In genomic region chr1:184889902-184890301, GRCh38 we compare ENCODE assay signal across 13 cellular contexts.
DNase-seq lines count a peak whose midpoint lies in the region; ATAC-seq and TF ChIP-seq lines count a peak whose summit lies in the region.
"Had no signal": no experiment of that assay in that cellular context is flagged by ENCODE, and none has a peak within 500 bp of the region (broad histone marks: within the 10 kb centered on the region; RNA-seq: fewer than 3 reads in every experiment).

No MANE protein-coding gene starts in this region.

- TF ChIP-seq POLR2A in upper lobe of left lung (IDR thresholded peaks at IDR 0.05) = no peak

- TF ChIP-seq CTCF in upper lobe of left lung (IDR thresholded peaks at IDR 0.05) = no peak

- H3K4me3 ChIP-seq in effector memory CD4-positive, alpha-beta T cell (ENCODE audit: insufficient read depth, low read depth, low read length, poor library complexity, severe bottlenecking) = no peak overlapping the region
- no peak overlapping the region for H3K4me3 ChIP-seq in upper lobe of left lung
- H3K4me3 ChIP-seq: colonic mucosa, K562 had no signal

- intact Hi-C loops in sciatic nerve (cut with DNase I) = no loop called here

- 74 to 76% methylated on average over 3 of the region's 3 CpGs for WGBS in upper lobe of left lung, 2 donors

- H3K9me3 ChIP-seq in effector memory CD4-positive, alpha-beta T cell (ENCODE audit: control insufficient read depth, low read length) = no peaks in the 10 kb centered on the region
- H3K9me3 ChIP-seq in upper lobe of left lung = no peaks in the 10 kb centered on the region
- H3K9me3 ChIP-seq: colonic mucosa had no signal

- no peaks in the 10 kb centered on the region for H3K27me3 ChIP-seq in effector memory CD4-positive, alpha-beta T cell (replicated peaks; ENCODE audit: control insufficient read depth, insufficient read depth, low read length, poor library complexity, severe bottlenecking)
- H3K27me3 ChIP-seq in upper lobe of left lung = no peaks in the 10 kb centered on the region
- H3K27me3 ChIP-seq: colonic mucosa had no signal

- H3K27ac ChIP-seq in effector memory CD4-positive, alpha-beta T cell (ENCODE audit: insufficient read depth, low read length, poor library complexity, severe bottlenecking) = peak overlapping the region; percentile 72
- peak overlapping the region in 1 of 4 donors; percentile 33 for H3K27ac ChIP-seq in upper lobe of left lung
- H3K27ac ChIP-seq: colonic mucosa had no signal

- no peaks in the 10 kb centered on the region for H3K36me3 ChIP-seq in effector memory CD4-positive, alpha-beta T cell (ENCODE audit: control insufficient read depth, insufficient read depth, low read length)
- no peaks in the 10 kb centered on the region for H3K36me3 ChIP-seq in upper lobe of left lung
- H3K36me3 ChIP-seq: colonic mucosa had no signal

- H3K4me1 ChIP-seq in effector memory CD4-positive, alpha-beta T cell (ENCODE audit: control insufficient read depth, insufficient read depth, low read length, poor library complexity, severe bottlenecking) = peaks cover 11% of the 10 kb centered on the region
- H3K4me1 ChIP-seq in upper lobe of left lung = peaks cover 0 to 5% (median 0%) of the 10 kb centered on the region in 4 donors
- H3K4me1 ChIP-seq: colonic mucosa had no signal

- DNase-seq in EL (peak; percentile 31), RPMI7951 (ENCODE audit: low read depth) (peak; percentile 47), sciatic nerve (ENCODE audit: low spot score) (no peak), NCI-H1105 (lab: John Stamatoyannopoulos, UW) (no peak), upper lobe of left lung (no peak), HK-2 (ENCODE audit: unreplicated experiment) (no peak)
- no peak for DNase-seq in effector memory CD4-positive, alpha-beta T cell
- DNase-seq: colonic mucosa, GOT3, NCI-H2029 had no signal

- peak; percentile 48 for ATAC-seq in sciatic nerve
- no peak for ATAC-seq in HG03565 (IDR thresholded peaks at IDR 0.05; ENCODE audit: unreplicated experiment)
- no peak for ATAC-seq in upper lobe of left lung (ENCODE audit: low FRiP score in 2 of 2)
- ATAC-seq: K562, left lobe of liver had no signal

- no peak for TF ChIP-seq EP300 in upper lobe of left lung (IDR thresholded peaks at IDR 0.05)

Comparison
In these comparisons a context has a peak if more than half of its experiments do, and no peak if none do; other contexts are left out.
1. DNase-seq: peak in EL (single experiment) and RPMI7951 (single experiment); none in effector memory CD4-positive, alpha-beta T cell (0 of 3), sciatic nerve (single experiment), NCI-H1105 (single experiment), upper lobe of left lung (0 of 2) and HK-2 (single experiment).